Comparison of ENCODE assay signal across 9 cellular contexts in genomic region chrX:12138366-12139313, GRCh38. TPM values are rescaled to one million over a fixed set of nuclear protein-coding genes. Genes with fewer than 3 reads are reported as not detected.
DNase-seq lines count a peak whose midpoint lies in the region; ATAC-seq and TF ChIP-seq lines count a peak whose summit lies in the region.
"Had no signal": no experiment of that assay in that cellular context is flagged by ENCODE, and none has a peak within 500 bp of the region (broad histone marks: within the 10 kb centered on the region; RNA-seq: fewer than 3 reads in every experiment).

Gene FRMPD4 (plus strand): TSS chrX:12138473. CDS start chrX:12138972, 499 bp downstream.

- POLR2A ChIA-PET in HEK293 (lab: Yijun Ruan, JAX), result no interaction called here
- POLR2A ChIA-PET in WTC11 (lab: Charles Lee), result no interaction called here

- peaks cover 5% of the 10 kb centered on the region; the same call in 1 of the 2 replicates for H3K4me1 ChIP-seq in HEK293 (ENCODE audit: control insufficient read depth, insufficient read depth, low read length)
- H3K4me1 ChIP-seq in gastrocnemius medialis, result no peaks in the 10 kb centered on the region
- H3K4me1 ChIP-seq: body of pancreas had no signal

- ATAC-seq in WTC11, result peak; percentile 83
- no peak for ATAC-seq in gastrocnemius medialis
- ATAC-seq in HG03439 (IDR thresholded peaks at IDR 0.05; ENCODE audit: unreplicated experiment), result no peak
- ATAC-seq in stimulated activated naive CD8-positive, alpha-beta T cell treated with anti-CD3 and anti-CD28 coated beads, Interleukin-15, amount 100 ng/mL, for 72 hours, result no peak
- ATAC-seq: body of pancreas had no signal

- peak; percentile 88 for TF ChIP-seq CTCF in HEK293 (tag by site-specific recombination; IDR thresholded peaks at IDR 0.05)
- TF ChIP-seq CTCF in WTC11 (IDR thresholded peaks at IDR 0.05), result no peak
- TF ChIP-seq CTCF in gastrocnemius medialis (IDR thresholded peaks at IDR 0.05 in 4 of 5, conservative IDR thresholded peaks at IDR 0.05 in 1 of 5), result no peak

- H3K27me3 Mint-ChIP-seq in WTC11 (ENCODE audit: low read depth), result peaks cover 38% of the 10 kb centered on the region
- peaks cover 38% of the 10 kb centered on the region for H3K27me3 Mint-ChIP-seq in stimulated activated naive CD8-positive, alpha-beta T cell treated with anti-CD3 and anti-CD28 coated beads, Interleukin-15, amount 100 ng/mL, for 72 hours

- H3K27ac ChIP-seq in HEK293 (ENCODE audit: extremely low read depth, low read depth, low read length) (peak within 1 kb of the TSS; percentile 88), gastrocnemius medialis (no peak within 1 kb of the TSS)
- H3K27ac ChIP-seq: body of pancreas had no signal

- H3K27ac Mint-ChIP-seq in WTC11, result no peak within 1 kb of the TSS
- no peak within 1 kb of the TSS for H3K27ac Mint-ChIP-seq in stimulated activated naive CD8-positive, alpha-beta T cell treated with anti-CD3 and anti-CD28 coated beads, Interleukin-15, amount 100 ng/mL, for 72 hours

- no peaks in the 10 kb centered on the region for H3K27me3 ChIP-seq in gastrocnemius medialis
- H3K27me3 ChIP-seq: body of pancreas had no signal

- intact Hi-C loops in gastrocnemius medialis (cut with DNase I; ENCODE audit: low total_unique reads), result no loop called here

- no peaks in the 10 kb centered on the region for H3K9me3 Mint-ChIP-seq in WTC11
- no peaks in the 10 kb centered on the region for H3K9me3 Mint-ChIP-seq in stimulated activated naive CD8-positive, alpha-beta T cell treated with anti-CD3 and anti-CD28 coated beads, Interleukin-15, amount 100 ng/mL, for 72 hours

- H3K9me3 ChIP-seq in HEK293 (ENCODE audit: control insufficient read depth, insufficient read depth, low read depth, low read length) (no peaks in the 10 kb centered on the region), gastrocnemius medialis (no peaks in the 10 kb centered on the region)
- H3K9me3 ChIP-seq: body of pancreas had no signal

- H3K4me1 Mint-ChIP-seq in WTC11, result peaks cover 20% of the 10 kb centered on the region
- no peaks in the 10 kb centered on the region for H3K4me1 Mint-ChIP-seq in stimulated activated naive CD8-positive, alpha-beta T cell treated with anti-CD3 and anti-CD28 coated beads, Interleukin-15, amount 100 ng/mL, for 72 hours

- H3K36me3 ChIP-seq in HEK293 (ENCODE audit: control insufficient read depth in 2 of 2, insufficient read depth in 1 of 2, low read length in 2 of 2) (no peaks in the 10 kb centered on the region), gastrocnemius medialis (no peaks in the 10 kb centered on the region)

- DNase-seq in WTC11 (ENCODE audit: low spot score) (peak; percentile 56), hypothalamus (lab: John Stamatoyannopoulos, UW) (peak in 27 of 51 donors; percentile 0 to 32 (median 8)), gastrocnemius medialis (no peak), DMS114 treated with DMSO at 0.1 percent for 48 hours (lab: John Stamatoyannopoulos, UW; ENCODE audit: unreplicated experiment) (no peak), KBM-7 (no peak)
- DNase-seq in stimulated activated naive CD8-positive, alpha-beta T cell treated with anti-CD3 and anti-CD28 coated beads, Interleukin-15, amount 100 ng/mL, for 72 hours, result no peak

- H3K4me3 ChIP-seq in HEK293 (ENCODE audit: low read depth, low read length) (peak within 1 kb of the TSS; percentile 30), gastrocnemius medialis (peak within 1 kb of the TSS in 3 of 4 donors; percentile 4 to 34 (median 28))
- H3K4me3 ChIP-seq: body of pancreas had no signal

- H3K4me3 Mint-ChIP-seq in WTC11, result peak within 1 kb of the TSS; percentile 90
- H3K4me3 Mint-ChIP-seq in stimulated activated naive CD8-positive, alpha-beta T cell treated with anti-CD3 and anti-CD28 coated beads, Interleukin-15, amount 100 ng/mL, for 72 hours, result peak within 1 kb of the TSS in 1 of 2 donors; percentile 61

- in situ Hi-C loops in gastrocnemius medialis (cut with MboI; ENCODE audit: low sequenced_read_pairs in 4 of 4) (no loop called here), KBM-7 (cut with MboI; ENCODE audit: low pct_unique_long_range_greater_than_20kb, low sequenced_read_pairs) (no loop called here)

- no peak for TF ChIP-seq POLR2A in gastrocnemius medialis (IDR thresholded peaks at IDR 0.05)

- H3K36me3 Mint-ChIP-seq in WTC11, result no peaks in the 10 kb centered on the region

- CTCF ChIA-PET in HEK293 (lab: Yijun Ruan, JAX), result interaction anchor here (0.6 to 1.4 kb wide), 8 partner anchors 19 to 1888 kb away, joined by 3 to 4 read pairs (median 3); no protein-coding TSS in a partner anchor
- CTCF ChIA-PET in WTC11 (lab: Charles Lee), result interaction anchor here (0.7 to 1.3 kb wide), 5 partner anchors 58 to 210 kb away, joined by 3 to 6 read pairs (median 3); no protein-coding TSS in a partner anchor

TF ChIP-seq in HEK293, 187 proteins besides CTCF, POLR2A, EP300 and RAD21 (continues in another document):
- no peak for TF ChIP-seq ZNF19 (tag by site-specific recombination; IDR thresholded peaks at IDR 0.05; ENCODE audit: low read depth)
- peak; percentile 64; the same call in 1 of the 2 replicates for TF ChIP-seq PRDM10 (tag by site-specific recombination; IDR thresholded peaks at IDR 0.05)

TF ChIP-seq in WTC11, 78 proteins besides CTCF, POLR2A, EP300 and RAD21:
- TF ChIP-seq NR1H2 (CRISPR knock-in tag; IDR thresholded peaks at IDR 0.05), result no peak
- no peak for TF ChIP-seq ZNF219 (CRISPR knock-in tag; IDR thresholded peaks at IDR 0.05; ENCODE audit: borderline replicate concordance)
- no peak for TF ChIP-seq FOXJ3 (CRISPR knock-in tag; IDR thresholded peaks at IDR 0.05; ENCODE audit: borderline replicate concordance)
- TF ChIP-seq STAT6 (CRISPR knock-in tag; conservative IDR thresholded peaks at IDR 0.05; ENCODE audit: low read depth), result no peak
- no peak for TF ChIP-seq ZNF138 (CRISPR knock-in tag; conservative IDR thresholded peaks at IDR 0.05)
- peak; percentile 25; the same call in 1 of the 2 replicates for TF ChIP-seq RELA (CRISPR knock-in tag; IDR thresholded peaks at IDR 0.05; ENCODE audit: borderline replicate concordance)
- 0 out of 2 replicates have a peak, but pooled peaks have one; percentile 15 for TF ChIP-seq MAX (CRISPR knock-in tag; IDR thresholded peaks at IDR 0.05)
- no peak for TF ChIP-seq ZNF281 (CRISPR knock-in tag; IDR thresholded peaks at IDR 0.05)
- TF ChIP-seq ETV6 (CRISPR knock-in tag; IDR thresholded peaks at IDR 0.05), result no peak
TF ChIP-seq in WTC11: peak in this region for 2.

RNA-seq across cellular contexts. Expression of gene FRMPD4, which starts in this region (rescaled TPM):
- total RNA-seq in WTC11 (2021) (1.1 to 1.4 TPM (median 1.3 TPM) in 3 replicates), gastrocnemius medialis (under 1 TPM in 1 of 4 donors, not detected in 3; 0.02 TPM)

Comparison
In these comparisons a context has a peak if more than half of its experiments do, and no peak if none do; other contexts are left out.
1. DNase-seq: peak in WTC11 (single experiment) and hypothalamus (27 of 51); none in gastrocnemius medialis (0 of 2), DMS114 treated with DMSO at 0.1 percent for 48 hours (single experiment), KBM-7 (single experiment) and stimulated activated naive CD8-positive, alpha-beta T cell treated with anti-CD3 and anti-CD28 coated beads, Interleukin-15, amount 100 ng/mL, for 72 hours (0 of 2).
2. Of the 8 proteins assayed by ChIP-seq in both HEK293 and WTC11: peak only in HEK293: CTCF and ZNF121; only in WTC11: none; in both: none; in neither: 6.